ENCODE assay signal across 27 cellular contexts in genomic region chr20:13301596-13301995, GRCh38.
DNase-seq lines count a peak whose midpoint lies in the region; ATAC-seq, FAIRE-seq and TF ChIP-seq lines count a peak whose summit lies in the region.
"Had no signal": no experiment of that assay in that cellular context is flagged by ENCODE, and none has a peak within 500 bp of the region (broad histone marks: within the 10 kb centered on the region; RNA-seq: fewer than 3 reads in every experiment).

No MANE protein-coding gene starts in this region.

- dilution Hi-C loops in mammary epithelial cell (cut with HindIII; ENCODE audit: low sequenced_read_pairs): no loop called here
- dilution Hi-C loops in keratinocyte (cut with MboI; ENCODE audit: extremely low pct_ligation_motif_present, low sequenced_read_pairs): no loop called here

- intact Hi-C loops in mammary epithelial cell (cut with micrococcal nuclease): loop anchor here (5.0 kb wide), 3 partner anchors 79 to 374 kb away; partner anchors contain the start of gene ISM1
- intact Hi-C loops in breast epithelium (cut with DNase I; ENCODE audit: low total_unique reads): no loop called here

- no peaks in the 10 kb centered on the region for H3K9me3 ChIP-seq in mammary epithelial cell (replicated peaks; ENCODE audit: insufficient read depth, low read length)
- no peaks in the 10 kb centered on the region for H3K9me3 ChIP-seq in breast epithelium
- H3K9me3 ChIP-seq in keratinocyte (ENCODE audit: control insufficient read depth, low read depth, low read length): no peaks in the 10 kb centered on the region
- H3K9me3 ChIP-seq: A549, BE2C, BLaER1 had no signal

- H3K27ac ChIP-seq in mammary epithelial cell (ENCODE audit: insufficient read depth, low read depth, low read length) (no peak overlapping the region), breast epithelium (no peak overlapping the region), foreskin keratinocyte (peak overlapping the region; percentile 42), keratinocyte (ENCODE audit: control insufficient read depth, insufficient read depth, low read length) (peak overlapping the region; percentile 67)
- H3K27ac ChIP-seq: 22Rv1, A549, BLaER1 had no signal

- no peaks in the 10 kb centered on the region for H4K20me1 ChIP-seq in mammary epithelial cell (ENCODE audit: insufficient read depth, low read length)
- H4K20me1 ChIP-seq in keratinocyte (ENCODE audit: control insufficient read depth, extremely low read depth, insufficient read depth, low read length): no peaks in the 10 kb centered on the region
- H4K20me1 ChIP-seq: BLaER1 had no signal

- no peak for TF ChIP-seq CTCF in mammary epithelial cell (conservative IDR thresholded peaks at IDR 0.05 in 1 of 2, IDR thresholded peaks at IDR 0.05 in 1 of 2; ENCODE audit: extremely low read depth in 1 of 2, insufficient read depth in 1 of 2, low read depth in 1 of 2, low read length in 2 of 2)
- TF ChIP-seq CTCF in breast epithelium (IDR thresholded peaks at IDR 0.05): no peak
- no peak for TF ChIP-seq CTCF in epithelial cell of esophagus (IDR thresholded peaks at IDR 0.05; ENCODE audit: insufficient read depth, low read depth, low read length, missing control alignments)
- TF ChIP-seq CTCF in foreskin keratinocyte (conservative IDR thresholded peaks at IDR 0.05): no peak
- TF ChIP-seq CTCF in keratinocyte (optimal IDR thresholded peaks at IDR 0.05 in 1 of 3, IDR thresholded peaks at IDR 0.05 in 1 of 3, conservative IDR thresholded peaks at IDR 0.05 in 1 of 3; ENCODE audit: extremely low read depth in 1 of 3, insufficient read depth in 2 of 3, low read length in 3 of 3): no peak

- H3K36me3 ChIP-seq in mammary epithelial cell (ENCODE audit: insufficient read depth, low read length) (no peaks in the 10 kb centered on the region), breast epithelium (no peaks in the 10 kb centered on the region), keratinocyte (ENCODE audit: control insufficient read depth in 2 of 2, extremely low read depth in 1 of 2, insufficient read depth in 2 of 2, low read length in 2 of 2) (no peaks in the 10 kb centered on the region)
- H3K36me3 ChIP-seq: BE2C, BLaER1 had no signal

- H3K79me2 ChIP-seq in mammary epithelial cell (ENCODE audit: insufficient read depth, low read length): no peaks in the 10 kb centered on the region
- H3K79me2 ChIP-seq in keratinocyte (ENCODE audit: control insufficient read depth, insufficient read depth, low read length): no peaks in the 10 kb centered on the region

- no peak for TF ChIP-seq POLR2A in breast epithelium (IDR thresholded peaks at IDR 0.05)

- peak; percentile 61 for ATAC-seq in foreskin keratinocyte

- H3K4me1 ChIP-seq in mammary epithelial cell (ENCODE audit: insufficient read depth, low read length) (peaks cover 14% of the 10 kb centered on the region), breast epithelium (no peaks in the 10 kb centered on the region), foreskin keratinocyte (peaks cover 15% of the 10 kb centered on the region), keratinocyte (ENCODE audit: control insufficient read depth, extremely low read depth, insufficient read depth, low read length) (peaks cover 19% of the 10 kb centered on the region)
- H3K4me1 ChIP-seq: A549, BE2C had no signal

- 69% methylated on average over 2 of the region's 2 CpGs for WGBS in mammary epithelial cell (ENCODE audit: low coverage, missing lambda C conversion rate)

- H3K4me3 ChIP-seq in mammary epithelial cell (replicated peaks in 1 of 3; ENCODE audit: insufficient read depth in 1 of 3, low read depth in 2 of 3, low read length in 3 of 3) (no peak overlapping the region), breast epithelium (no peak overlapping the region), epithelial cell of esophagus (ENCODE audit: low read length) (no peak overlapping the region), keratinocyte (ENCODE audit: control insufficient read depth in 2 of 3, extremely low read depth in 1 of 3, insufficient read depth in 2 of 3, low read depth in 1 of 3, low read length in 3 of 3) (no peak overlapping the region)
- H3K4me3 ChIP-seq: A549, BLaER1, GM12878 had no signal

- H3K27me3 ChIP-seq in mammary epithelial cell (ENCODE audit: insufficient read depth, low read length): no peaks in the 10 kb centered on the region
- H3K27me3 ChIP-seq in breast epithelium: no peaks in the 10 kb centered on the region
- H3K27me3 ChIP-seq in foreskin keratinocyte: no peaks in the 10 kb centered on the region
- no peaks in the 10 kb centered on the region for H3K27me3 ChIP-seq in keratinocyte (ENCODE audit: control insufficient read depth, extremely low read depth, insufficient read depth, low read length)
- H3K27me3 ChIP-seq: BLaER1 had no signal

- no peak overlapping the region for H3K4me2 ChIP-seq in mammary epithelial cell (ENCODE audit: insufficient read depth, low read depth, low read length)
- no peak overlapping the region for H3K4me2 ChIP-seq in keratinocyte (ENCODE audit: control insufficient read depth, extremely low read depth, insufficient read depth, low read depth, low read length)
- H3K4me2 ChIP-seq: A549, BLaER1 had no signal

- BruUV-seq in mammary epithelial cell (replicated peaks; lab: Mats Ljungman, UMichigan): no TSS peak

- DNase-seq in mammary epithelial cell: peak; percentile 24
- DNase-seq in breast epithelium (ENCODE audit: low spot score in 2 of 2): no peak
- peak; percentile 69 for DNase-seq in epithelial cell of esophagus (ENCODE audit: low read depth)
- DNase-seq in foreskin keratinocyte: peak in 1 of 2 donors; percentile 80
- DNase-seq in keratinocyte (ENCODE audit: low read depth, low spot score): no peak
- no peak for DNase-seq in NCI-H1930 (lab: John Stamatoyannopoulos, UW)
- no peak for DNase-seq in activated CD4-positive, alpha-beta T cell treated with anti-CD3 and anti-CD28 coated beads, Interleukin-2, amount 50 U/mL, for 1 hour
- DNase-seq in HTR-8/SVneo (ENCODE audit: insufficient read length, low spot score): no peak
- DNase-seq: BE2C; C1 segment of cervical spinal cord; CD4-positive, alpha-beta memory T cell; CD4-positive, CD25-positive, alpha-beta regulatory T cell; CD8-positive, alpha-beta memory T cell; COR-L47; DMS 273 treated with DMSO at 0.1 percent for 48 hours; DMS153; DMS53; DMS79; DND-41; EL; GDM1 had no signal

- H3K9me1 ChIP-seq in keratinocyte (ENCODE audit: control insufficient read depth, extremely low read depth, insufficient read depth, low read length): no peaks in the 10 kb centered on the region

- CTCF ChIA-PET in mammary epithelial cell (lab: Charles Lee; ENCODE audit: low non-redundant PET): no interaction called here

- in situ Hi-C loops in mammary epithelial cell (cut with MboI; ENCODE audit: low sequenced_read_pairs in 2 of 2): loop anchor here in 1 of 2 donors (25.0 kb wide), 1 partner anchor 236 kb away; no protein-coding TSS in a partner anchor

- H2AFZ ChIP-seq in mammary epithelial cell (ENCODE audit: low read depth, low read length) (no peak overlapping the region), keratinocyte (ENCODE audit: control insufficient read depth, low read length) (no peak overlapping the region)

- FAIRE-seq in keratinocyte (lab: Jason Lieb, UNC) (peak; percentile 79), HTR-8/SVneo (lab: Jason Lieb, UNC) (no peak)
- FAIRE-seq: GM12878, GM12892, GM18507 had no signal

- H3K9ac ChIP-seq in mammary epithelial cell (ENCODE audit: insufficient read depth, low read length) (no peak overlapping the region), keratinocyte (ENCODE audit: control insufficient read depth, extremely low read depth, insufficient read depth, low read length) (no peak overlapping the region)
- H3K9ac ChIP-seq: BLaER1 had no signal

Comparison
In these comparisons a context has a peak if more than half of its experiments do, and no peak if none do; other contexts are left out.
1. DNase-seq: peak in mammary epithelial cell (single experiment) and epithelial cell of esophagus (single experiment); none in breast epithelium (0 of 2), keratinocyte (single experiment), NCI-H1930 (0 of 2), activated CD4-positive, alpha-beta T cell treated with anti-CD3 and anti-CD28 coated beads, Interleukin-2, amount 50 U/mL, for 1 hour (single experiment) and HTR-8/SVneo (single experiment).
2. H3K27ac ChIP-seq: peak in foreskin keratinocyte (single experiment) and keratinocyte (single experiment); none in mammary epithelial cell (single experiment) and breast epithelium (0 of 2).